Comparison of ENCODE assay signal across 1 cellular context in genomic region chr6:4543596-4543995, GRCh38.
A peak's percentile ranks its signal among the peaks of the same experiment; 100 is the strongest.
TF ChIP-seq lines count a peak whose summit lies in the region.

No MANE protein-coding gene starts in this region.

TF ChIP-seq in K562, 482 proteins besides CTCF, POLR2A, EP300 and RAD21 (continued from another document):
- TF ChIP-seq RUNX1 (IDR thresholded peaks at IDR 0.05; ENCODE audit: low read depth) (no peak), HEY1 (CRISPR knock-in tag; IDR thresholded peaks at IDR 0.05; ENCODE audit: borderline replicate concordance) (no peak), RFX1 (IDR thresholded peaks at IDR 0.05) (peak; percentile 32)
